Comparison of ENCODE assay signal across 9 cellular contexts in genomic region chr5:128083811-128084227, GRCh38. TPM values are rescaled to one million over a fixed set of nuclear protein-coding genes. Genes with fewer than 3 reads are reported as not detected.
DNase-seq lines count a peak whose midpoint lies in the region; ATAC-seq lines count a peak whose summit lies in the region.
"Had no signal": no experiment of that assay in that cellular context is flagged by ENCODE, and none has a peak within 500 bp of the region (broad histone marks: within the 10 kb centered on the region; RNA-seq: fewer than 3 reads in every experiment).

No MANE protein-coding gene starts in this region.

- no peak for DNase-seq in activated CD4-positive, alpha-beta memory T cell treated with anti-CD3 and anti-CD28 coated beads for 36 hours
- DNase-seq in activated CD4-positive, alpha-beta memory T cell treated with anti-CD3 and anti-CD28 coated beads, Interleukin-2, amount 10 ng/mL, durations not matched to agents 7 days and 5 days, result no peak
- DNase-seq in SK-N-MC (ENCODE audit: low read depth, low spot score) (no peak), fibroblast of the conjunctiva (ENCODE audit: low read depth) (peak; percentile 17), posterior vena cava (ENCODE audit: low spot score) (peak; percentile 87), Ammon's horn (ENCODE audit: low spot score) (no peak), NCI-H345 treated with DMSO at 0.1 percent for 48 hours (lab: John Stamatoyannopoulos, UW; ENCODE audit: unreplicated experiment) (no peak)

- H3K36me3 Mint-ChIP-seq in activated CD4-positive, alpha-beta memory T cell treated with anti-CD3 and anti-CD28 coated beads for 36 hours, result peaks cover 3% of the 10 kb centered on the region
- peaks cover 20% of the 10 kb centered on the region for H3K36me3 Mint-ChIP-seq in activated CD4-positive, alpha-beta memory T cell treated with anti-CD3 and anti-CD28 coated beads, Interleukin-2, amount 10 ng/mL, durations not matched to agents 7 days and 5 days (ENCODE audit: low read depth)

- peak; percentile 29 for ATAC-seq in HG02870 (IDR thresholded peaks at IDR 0.05; ENCODE audit: unreplicated experiment)

- H3K9ac ChIP-seq in SK-N-MC (ENCODE audit: insufficient read length), result peak overlapping the region; percentile 62

- H3K27ac ChIP-seq in SK-N-MC, result no peak overlapping the region

- no peaks in the 10 kb centered on the region for H3K9me3 Mint-ChIP-seq in activated CD4-positive, alpha-beta memory T cell treated with anti-CD3 and anti-CD28 coated beads for 36 hours
- H3K9me3 Mint-ChIP-seq in activated CD4-positive, alpha-beta memory T cell treated with anti-CD3 and anti-CD28 coated beads, Interleukin-2, amount 10 ng/mL, durations not matched to agents 7 days and 5 days, result no peaks in the 10 kb centered on the region
- H3K9me3 Mint-ChIP-seq: natural killer cell treated with Interleukin-12 subunit alpha and Interleukin-12 subunit beta and Interleukin-15 and Interleukin-18, amount 100 ng/mL, for 72 hours had no signal

- CTCF ChIA-PET in activated CD4-positive, alpha-beta memory T cell treated with anti-CD3 and anti-CD28 coated beads for 36 hours (lab: Charles Lee), result no interaction called here
- CTCF ChIA-PET in activated CD4-positive, alpha-beta memory T cell treated with anti-CD3 and anti-CD28 coated beads, Interleukin-2, amount 10 ng/mL, durations not matched to agents 7 days and 5 days (lab: Charles Lee), result interaction anchor here (1.0 kb wide), 2 partner anchors 36 to 186 kb away, joined by 3 to 4 read pairs; no protein-coding TSS in a partner anchor

- no peaks in the 10 kb centered on the region for H3K9me3 ChIP-seq in SK-N-MC (ENCODE audit: low read depth, low read length)

- H3K4me1 Mint-ChIP-seq in activated CD4-positive, alpha-beta memory T cell treated with anti-CD3 and anti-CD28 coated beads for 36 hours (ENCODE audit: low read depth), result peaks cover 52% of the 10 kb centered on the region
- peaks cover 59% of the 10 kb centered on the region for H3K4me1 Mint-ChIP-seq in activated CD4-positive, alpha-beta memory T cell treated with anti-CD3 and anti-CD28 coated beads, Interleukin-2, amount 10 ng/mL, durations not matched to agents 7 days and 5 days

- POLR2A ChIA-PET in activated CD4-positive, alpha-beta memory T cell treated with anti-CD3 and anti-CD28 coated beads for 36 hours (lab: Charles Lee), result no interaction called here
- POLR2A ChIA-PET in activated CD4-positive, alpha-beta memory T cell treated with anti-CD3 and anti-CD28 coated beads, Interleukin-2, amount 10 ng/mL, durations not matched to agents 7 days and 5 days (lab: Charles Lee), result interaction anchor here (1.1 to 3.1 kb wide), 6 partner anchors 9 to 1305 kb away, joined by 3 to 17 read pairs (median 5); no protein-coding TSS in a partner anchor

- H3K4me3 ChIP-seq in SK-N-MC, result peak overlapping the region; percentile 94

- intact Hi-C loops in activated CD4-positive, alpha-beta memory T cell treated with anti-CD3 and anti-CD28 coated beads for 36 hours (cut with micrococcal nuclease), result loop anchor here (1.0 to 5.0 kb wide), 10 partner anchors 117 to 1305 kb away; partner anchors contain the start of genes ISOC1, MARCHF3 and PRRC1
- intact Hi-C loops in posterior vena cava (cut with DNase I), result no loop called here

- no peak overlapping the region for H3K27ac Mint-ChIP-seq in activated CD4-positive, alpha-beta memory T cell treated with anti-CD3 and anti-CD28 coated beads for 36 hours
- H3K27ac Mint-ChIP-seq in activated CD4-positive, alpha-beta memory T cell treated with anti-CD3 and anti-CD28 coated beads, Interleukin-2, amount 10 ng/mL, durations not matched to agents 7 days and 5 days, result no peak overlapping the region

- no peaks in the 10 kb centered on the region for H3K27me3 Mint-ChIP-seq in activated CD4-positive, alpha-beta memory T cell treated with anti-CD3 and anti-CD28 coated beads for 36 hours
- no peaks in the 10 kb centered on the region for H3K27me3 Mint-ChIP-seq in activated CD4-positive, alpha-beta memory T cell treated with anti-CD3 and anti-CD28 coated beads, Interleukin-2, amount 10 ng/mL, durations not matched to agents 7 days and 5 days
- H3K27me3 Mint-ChIP-seq: natural killer cell treated with Interleukin-12 subunit alpha and Interleukin-12 subunit beta and Interleukin-15 and Interleukin-18, amount 100 ng/mL, for 72 hours had no signal

- H3K36me3 ChIP-seq in SK-N-MC (ENCODE audit: insufficient read depth, low read length), result no peaks in the 10 kb centered on the region

- peak overlapping the region; percentile 28 for H3K4me3 Mint-ChIP-seq in activated CD4-positive, alpha-beta memory T cell treated with anti-CD3 and anti-CD28 coated beads for 36 hours
- no peak overlapping the region for H3K4me3 Mint-ChIP-seq in activated CD4-positive, alpha-beta memory T cell treated with anti-CD3 and anti-CD28 coated beads, Interleukin-2, amount 10 ng/mL, durations not matched to agents 7 days and 5 days

RNA-seq across cellular contexts. Expression of gene SLC12A2, which starts 0.3 kb away (rescaled TPM):
- total RNA-seq in activated CD4-positive, alpha-beta memory T cell treated with anti-CD3 and anti-CD28 coated beads for 36 hours, result 1 to 10 TPM; 9.7 to 9.9 TPM
- 10 to 100 TPM; 14.6 to 14.8 TPM for total RNA-seq in activated CD4-positive, alpha-beta memory T cell treated with anti-CD3 and anti-CD28 coated beads, Interleukin-2, amount 10 ng/mL, durations not matched to agents 7 days and 5 days
- total RNA-seq in posterior vena cava, result 10 to 100 TPM; 14.4 to 23.0 TPM

Comparison
In these comparisons a context has a peak if more than half of its experiments do, and no peak if none do; other contexts are left out.
1. DNase-seq: peak in fibroblast of the conjunctiva (single experiment) and posterior vena cava (single experiment); none in activated CD4-positive, alpha-beta memory T cell treated with anti-CD3 and anti-CD28 coated beads for 36 hours (single experiment), activated CD4-positive, alpha-beta memory T cell treated with anti-CD3 and anti-CD28 coated beads, Interleukin-2, amount 10 ng/mL, durations not matched to agents 7 days and 5 days (single experiment), SK-N-MC (single experiment), Ammon's horn (single experiment) and NCI-H345 treated with DMSO at 0.1 percent for 48 hours (single experiment).